8 cellular contexts compared by ENCODE assay signal in genomic region chrX:6021316-6022091, GRCh38.
DNase-seq lines count a peak whose midpoint lies in the region; ATAC-seq and TF ChIP-seq lines count a peak whose summit lies in the region.

No MANE protein-coding gene starts in this region.

- H3K79me2 ChIP-seq in PC-3 (ENCODE audit: low read length): no peaks in the 10 kb centered on the region

- H3K4me1 Mint-ChIP-seq in immature natural killer cell: no peaks in the 10 kb centered on the region

- peaks cover 0 to 5% (median 0%) of the 10 kb centered on the region in 6 donors for H3K9me3 Mint-ChIP-seq in immature natural killer cell

- POLR2A ChIA-PET in A673 (lab: Charles Lee; ENCODE audit: low non-redundant PET) (no interaction called here), PC-3 (lab: Charles Lee; ENCODE audit: unreplicated experiment) (no interaction called here)

- no peak overlapping the region for H3K4me3 ChIP-seq in A673 (ENCODE audit: low read depth, low read length, poor library complexity, severe bottlenecking)
- no peak overlapping the region for H3K4me3 ChIP-seq in PC-3 (ENCODE audit: low read length)
- H3K4me3 ChIP-seq in fibroblast of mammary gland (ENCODE audit: control insufficient read depth, low read depth, low read length): no peak overlapping the region

- H3K4me1 ChIP-seq in A673 (ENCODE audit: insufficient read depth, low read length, poor library complexity, severe bottlenecking) (peaks cover 16% of the 10 kb centered on the region), PC-3 (ENCODE audit: insufficient read depth, low read length) (no peaks in the 10 kb centered on the region)

- H3K36me3 Mint-ChIP-seq in immature natural killer cell: no peaks in the 10 kb centered on the region

- no peak overlapping the region for H3K4me3 Mint-ChIP-seq in immature natural killer cell

- CTCF ChIA-PET in A673 (lab: Charles Lee): interaction anchor here (0.7 kb wide), 1 partner anchor 559 kb away, joined by 4 read pairs; no protein-coding TSS in a partner anchor
- CTCF ChIA-PET in PC-3 (lab: Charles Lee): no interaction called here

- H3K27ac ChIP-seq in A673 (ENCODE audit: low read depth, low read length, poor library complexity, severe bottlenecking): no peak overlapping the region
- H3K27ac ChIP-seq in PC-3 (ENCODE audit: low read length): no peak overlapping the region

- peak; percentile 80 for DNase-seq in A673 (ENCODE audit: low spot score)
- peak; percentile 1 for DNase-seq in GF-D8 (lab: John Stamatoyannopoulos, UW)
- DNase-seq in PC-3: peak; percentile 58
- peak; percentile 21 for DNase-seq in fibroblast of mammary gland (ENCODE audit: low read depth)
- peak; percentile 71 for DNase-seq in retina
- no peak for DNase-seq in glomerular visceral epithelial cell (ENCODE audit: extremely low spot score)
- DNase-seq in immature natural killer cell: no peak

- H3K27me3 Mint-ChIP-seq in immature natural killer cell (ENCODE audit: low read depth in 3 of 3): no peaks in the 10 kb centered on the region

- no peak overlapping the region for H3K9ac ChIP-seq in PC-3 (ENCODE audit: low read length)

- no peak overlapping the region for H3K27ac Mint-ChIP-seq in immature natural killer cell

- H3K27me3 ChIP-seq in A673 (replicated peaks; ENCODE audit: insufficient read depth, low read depth, low read length, poor library complexity) (no peaks in the 10 kb centered on the region), PC-3 (ENCODE audit: low read length) (no peaks in the 10 kb centered on the region)

- BruUV-seq in A673 (replicated peaks; lab: Mats Ljungman, UMichigan) (no TSS peak), PC-3 (replicated peaks; lab: Mats Ljungman, UMichigan) (no TSS peak)

- no peaks in the 10 kb centered on the region for H4K20me1 ChIP-seq in PC-3 (ENCODE audit: low read length)

- H3K4me2 ChIP-seq in PC-3 (ENCODE audit: low read length): no peak overlapping the region

- H3K36me3 ChIP-seq in A673 (ENCODE audit: insufficient read depth, low read length, poor library complexity, severe bottlenecking): no peaks in the 10 kb centered on the region
- no peaks in the 10 kb centered on the region for H3K36me3 ChIP-seq in PC-3 (ENCODE audit: low read depth, low read length)

- no peaks in the 10 kb centered on the region for H3F3A ChIP-seq in PC-3 (ENCODE audit: low read length, unreplicated experiment)

- ATAC-seq in HG03354 (IDR thresholded peaks at IDR 0.05; ENCODE audit: poor library complexity, severe bottlenecking, unreplicated experiment) (peak; percentile 82), PC-3 (no peak)

- no peaks in the 10 kb centered on the region for H3K9me3 ChIP-seq in A673 (ENCODE audit: low read depth, low read length, poor library complexity, severe bottlenecking)
- no peaks in the 10 kb centered on the region for H3K9me3 ChIP-seq in PC-3 (ENCODE audit: low read length)

- intact Hi-C loops in A673 (cut with micrococcal nuclease; ENCODE audit: unreplicated experiment): loop anchor here (2.0 to 10.0 kb wide), 3 partner anchors 203 to 1903 kb away; partner anchors contain the start of gene PNPLA4
- intact Hi-C loops in PC-3 (cut with micrococcal nuclease): no loop called here

- no peaks in the 10 kb centered on the region for H3K9me2 ChIP-seq in PC-3 (replicated peaks; ENCODE audit: low read length)

- no peak overlapping the region for H2AFZ ChIP-seq in PC-3 (ENCODE audit: low read length)

- peak; percentile 88 for TF ChIP-seq CTCF in A673 (conservative IDR thresholded peaks at IDR 0.05; ENCODE audit: low read depth, low read length)
- TF ChIP-seq CTCF in PC-3 (conservative IDR thresholded peaks at IDR 0.05; ENCODE audit: low read depth, low read length): peak; percentile 65
- peak; percentile 62 for TF ChIP-seq CTCF in fibroblast of mammary gland (conservative IDR thresholded peaks at IDR 0.05; ENCODE audit: control insufficient read depth, insufficient read depth, low read depth, low read length)

Comparison
In these comparisons a context has a peak if more than half of its experiments do, and no peak if none do; other contexts are left out.
1. DNase-seq: peak in A673 (single experiment), GF-D8 (single experiment), PC-3 (single experiment), fibroblast of mammary gland (single experiment) and retina (single experiment); none in glomerular visceral epithelial cell (single experiment) and immature natural killer cell (0 of 3).
2. Peak in every context shown above with its lines, with median percentiles within 50 percentile points of each other: CTCF ChIP-seq.